ENCODE assay signal across 8 cellular contexts in the genomic region with DNA sequence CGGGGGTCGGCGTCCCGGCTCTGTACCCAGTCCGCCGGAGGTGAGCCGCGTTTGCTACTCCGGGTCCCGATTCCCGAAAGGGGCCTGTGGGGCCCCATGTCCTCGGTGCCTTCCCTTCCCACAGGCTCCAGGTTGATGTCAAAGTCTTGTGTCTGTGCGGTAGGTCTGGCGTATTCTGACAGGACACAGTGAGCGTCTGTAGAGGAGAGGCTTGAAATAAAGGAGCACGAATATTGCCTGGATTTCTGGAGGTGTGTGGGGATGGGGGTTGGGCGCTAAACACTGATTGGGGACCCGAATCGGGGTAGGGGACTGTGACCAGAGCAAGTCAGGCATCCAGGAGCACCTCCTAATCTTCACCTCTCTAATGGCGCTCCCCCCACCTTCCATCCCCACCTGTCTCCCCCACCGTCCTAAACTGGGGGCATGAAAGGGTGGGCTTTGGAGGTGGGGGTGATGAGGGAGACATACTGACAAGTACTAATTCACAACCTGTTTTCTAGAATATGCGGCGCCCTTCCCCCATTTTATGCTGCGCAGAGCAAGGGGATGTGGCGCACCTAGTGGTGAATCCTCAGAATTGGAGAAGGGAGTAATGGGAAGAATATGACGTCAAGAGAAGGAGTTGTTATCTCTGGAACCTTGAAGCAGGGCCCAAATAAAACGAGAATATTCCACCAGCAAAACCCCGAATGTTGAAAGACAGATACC. TPM values are rescaled to one million over a fixed set of nuclear protein-coding genes. Genes with fewer than 3 reads are reported as not detected.
DNase-seq lines count a peak whose midpoint lies in the region; ATAC-seq and TF ChIP-seq lines count a peak whose summit lies in the region.

No MANE protein-coding gene starts in this region.

- no peaks in the 10 kb centered on the region for H3K36me3 Mint-ChIP-seq in activated CD4-positive, alpha-beta T cell treated with anti-CD3 and anti-CD28 coated beads, Interleukin-2, amount 10 ng/mL, durations not matched to agents 7 days and 5 days (ENCODE audit: low read depth)

- H3K27me3 ChIP-seq in thyroid gland: no peaks in the 10 kb centered on the region

- H3K36me3 ChIP-seq in mesodermal cell (ENCODE audit: control insufficient read depth, insufficient read depth, low read length) (peaks cover 3% of the 10 kb centered on the region), thyroid gland (no peaks in the 10 kb centered on the region)

- peaks cover 12% of the 10 kb centered on the region for H3K4me1 Mint-ChIP-seq in activated CD4-positive, alpha-beta T cell treated with anti-CD3 and anti-CD28 coated beads, Interleukin-2, amount 10 ng/mL, durations not matched to agents 7 days and 5 days

- intact Hi-C loops in thyroid gland (cut with DNase I): no loop called here

- H3K27ac ChIP-seq in mesodermal cell (ENCODE audit: low read depth, low read length, severe bottlenecking) (no peak overlapping the region), thyroid gland (peak overlapping the region; percentile 89 to 95 (median 89))

- CTCF ChIA-PET in activated CD4-positive, alpha-beta T cell treated with anti-CD3 and anti-CD28 coated beads, Interleukin-2, amount 10 ng/mL, durations not matched to agents 7 days and 5 days (lab: Charles Lee): no interaction called here

- no peak for TF ChIP-seq POLR2A in erythroblast (IDR thresholded peaks at IDR 0.05; ENCODE audit: low read length)
- peak in 1 of 2 donors; percentile 61 for TF ChIP-seq POLR2A in thyroid gland (IDR thresholded peaks at IDR 0.05)

- H3K4me1 ChIP-seq in mesodermal cell (ENCODE audit: control insufficient read depth, insufficient read depth, low read length, poor library complexity, severe bottlenecking): no peaks in the 10 kb centered on the region
- no peaks in the 10 kb centered on the region for H3K4me1 ChIP-seq in thyroid gland

- H3K27ac Mint-ChIP-seq in activated CD4-positive, alpha-beta T cell treated with anti-CD3 and anti-CD28 coated beads, Interleukin-2, amount 10 ng/mL, durations not matched to agents 7 days and 5 days: no peak overlapping the region

- ATAC-seq in GM19397 (IDR thresholded peaks at IDR 0.05; ENCODE audit: unreplicated experiment): no peak

- no peaks in the 10 kb centered on the region for H3K9me3 ChIP-seq in mesodermal cell (ENCODE audit: control insufficient read depth, low read length)
- no peaks in the 10 kb centered on the region for H3K9me3 ChIP-seq in thyroid gland

- 0% methylated on average over 1 to 10 of the region's 28 CpGs for WGBS in mesodermal cell (ENCODE audit: insufficient coverage in 2 of 2), 2 experiments
- WGBS in thyroid gland, 2 donors: 3% methylated on average over 8 to 19 of the region's 28 CpGs

- peak overlapping the region; percentile 59 for H3K4me3 Mint-ChIP-seq in activated CD4-positive, alpha-beta T cell treated with anti-CD3 and anti-CD28 coated beads, Interleukin-2, amount 10 ng/mL, durations not matched to agents 7 days and 5 days

- peak; percentile 30 to 78 (median 58) for TF ChIP-seq CTCF in thyroid gland (IDR thresholded peaks at IDR 0.05)

- DNase-seq in ELF-1 (ENCODE audit: low read depth, low spot score): peak; percentile 62
- DNase-seq in M059J (ENCODE audit: low read depth): peak; percentile 47
- no peak for DNase-seq in activated CD4-positive, alpha-beta T cell treated with anti-CD3 and anti-CD28 coated beads, Interleukin-2, amount 10 ng/mL, durations not matched to agents 7 days and 5 days
- DNase-seq in erythroblast (lab: John Stamatoyannopoulos, UW): peak; percentile 25 to 37
- peak; percentile 68 to 73 for DNase-seq in thyroid gland
- no peak for DNase-seq in UCSD-AML1 (lab: John Stamatoyannopoulos, UW; ENCODE audit: unreplicated experiment)

- peaks cover 26% of the 10 kb centered on the region for H3K27me3 Mint-ChIP-seq in activated CD4-positive, alpha-beta T cell treated with anti-CD3 and anti-CD28 coated beads, Interleukin-2, amount 10 ng/mL, durations not matched to agents 7 days and 5 days

- POLR2A ChIA-PET in activated CD4-positive, alpha-beta T cell treated with anti-CD3 and anti-CD28 coated beads, Interleukin-2, amount 10 ng/mL, durations not matched to agents 7 days and 5 days (lab: Charles Lee): no interaction called here

- peak overlapping the region; percentile 50 for H3K4me3 ChIP-seq in mesodermal cell (ENCODE audit: extremely low read depth, insufficient read depth, low read length, poor library complexity, severe bottlenecking)
- peak overlapping the region; percentile 15 to 71 (median 46) for H3K4me3 ChIP-seq in thyroid gland (replicated peaks in 1 of 3)

- H3K9me3 Mint-ChIP-seq in activated CD4-positive, alpha-beta T cell treated with anti-CD3 and anti-CD28 coated beads, Interleukin-2, amount 10 ng/mL, durations not matched to agents 7 days and 5 days: no peaks in the 10 kb centered on the region

RNA-seq across cellular contexts. Expression of a gene that starts 0.9 kb away (rescaled TPM):
- total RNA-seq in M059J (2014; rRNA removed; shearing (Covaris generic)): 9.3 and 22.3 TPM in 2 replicates
- under 1 TPM; 0.35 to 0.47 TPM for total RNA-seq in activated CD4-positive, alpha-beta T cell treated with anti-CD3 and anti-CD28 coated beads, Interleukin-2, amount 10 ng/mL, durations not matched to agents 7 days and 5 days
- 14.3 TPM for polyA plus RNA-seq in mesodermal cell (2013, experiment 1 of 2)
- 11.9 TPM for polyA plus RNA-seq in mesodermal cell (2013, experiment 2 of 2)
- 10 to 100 TPM; 24.6 to 35.1 (median 28.9) TPM for total RNA-seq in thyroid gland

RNA-seq across cellular contexts. Expression of a gene that starts 7.4 kb away (rescaled TPM):
- 3.8 and 8.6 TPM in 2 replicates for total RNA-seq in M059J (2014; rRNA removed; shearing (Covaris generic))
- 1 to 10 TPM; 1.2 to 1.4 TPM for total RNA-seq in activated CD4-positive, alpha-beta T cell treated with anti-CD3 and anti-CD28 coated beads, Interleukin-2, amount 10 ng/mL, durations not matched to agents 7 days and 5 days
- polyA plus RNA-seq in mesodermal cell (2013, experiment 1 of 2): 5.4 TPM
- polyA plus RNA-seq in mesodermal cell (2013, experiment 2 of 2): 5.7 TPM
- 1 to 10 TPM; 4.2 to 8.3 (median 5.8) TPM for total RNA-seq in thyroid gland

Comparison
In these comparisons a context has a peak if more than half of its experiments do, and no peak if none do; other contexts are left out.
1. DNase-seq: peak in ELF-1 (single experiment), M059J (single experiment), erythroblast (2 of 2) and thyroid gland (2 of 2); none in activated CD4-positive, alpha-beta T cell treated with anti-CD3 and anti-CD28 coated beads, Interleukin-2, amount 10 ng/mL, durations not matched to agents 7 days and 5 days (single experiment) and UCSD-AML1 (single experiment).